Comparison of ENCODE assay signal across 13 cellular contexts in genomic region chr19:16559896-16560295, GRCh38.
"Had no signal": no experiment of that assay in that cellular context is flagged by ENCODE, and none has a peak within 500 bp of the region (broad histone marks: within the 10 kb centered on the region; RNA-seq: fewer than 3 reads in every experiment).

No MANE protein-coding gene starts in this region.

- ATAC-seq: naive thymus-derived CD4-positive, alpha-beta T cell; right cardiac atrium had no signal

- H3K27ac ChIP-seq: epithelial cell of prostate, neutrophil, thyroid gland had no signal

- H3K4me1 ChIP-seq: thyroid gland had no signal

- H3K9me3 ChIP-seq: neutrophil, thyroid gland had no signal

- DNase-seq: activated CD4-positive, alpha-beta memory T cell treated with anti-CD3 and anti-CD28 coated beads, Interleukin-2, amount 10 ng/mL, durations not matched to agents 7 days and 5 days; activated naive CD4-positive, alpha-beta T cell treated with anti-CD3 and anti-CD28 coated beads, Interleukin-2, amount 50 U/mL, for 16 hours; effector CD8-positive, alpha-beta T cell; hippocampal formation; kidney glomerular epithelial cell; midbrain; naive thymus-derived CD4-positive, alpha-beta T cell; T-helper 9 cell; thyroid gland had no signal

- H3K27me3 ChIP-seq: neutrophil, thyroid gland had no signal

- H3K4me3 ChIP-seq: smooth muscle cell, thyroid gland had no signal
